9 cellular contexts compared by ENCODE assay signal in genomic region chr1:205429742-205430464, GRCh38. TPM values are rescaled to one million over a fixed set of nuclear protein-coding genes. Genes with fewer than 3 reads are reported as not detected.
DNase-seq lines count a peak whose midpoint lies in the region; ATAC-seq and TF ChIP-seq lines count a peak whose summit lies in the region.
"Had no signal": no experiment of that assay in that cellular context is flagged by ENCODE, and none has a peak within 500 bp of the region (broad histone marks: within the 10 kb centered on the region; RNA-seq: fewer than 3 reads in every experiment).

No MANE protein-coding gene starts in this region.

- no peak for TF ChIP-seq POLR2A in testis (IDR thresholded peaks at IDR 0.05)

- peak overlapping the region in 1 of 3 experiments; percentile 47 for H3K4me3 ChIP-seq in mammary epithelial cell (replicated peaks in 1 of 3; ENCODE audit: insufficient read depth in 1 of 3, low read depth in 2 of 3, low read length in 3 of 3)
- peak overlapping the region; percentile 29 to 52 for H3K4me3 ChIP-seq in testis

- ATAC-seq in HG02981 (IDR thresholded peaks at IDR 0.05; ENCODE audit: unreplicated experiment) (no peak), HG02763 (IDR thresholded peaks at IDR 0.05; ENCODE audit: unreplicated experiment) (no peak)

- H4K20me1 ChIP-seq in mammary epithelial cell (ENCODE audit: insufficient read depth, low read length): no peaks in the 10 kb centered on the region

- BruUV-seq in mammary epithelial cell (replicated peaks; lab: Mats Ljungman, UMichigan): no TSS peak

- intact Hi-C loops in mammary epithelial cell (cut with micrococcal nuclease): loop anchor here (2.0 kb wide), 1 partner anchor 95 kb away; no protein-coding TSS in a partner anchor
- intact Hi-C loops in testis (cut with DNase I; ENCODE audit: low total_unique reads): loop anchor here (10.0 kb wide), 1 partner anchor 75 kb away; the partner anchor contains the start of gene KLHDC8A

- no peak overlapping the region for H3K9ac ChIP-seq in mammary epithelial cell (ENCODE audit: insufficient read depth, low read length)

- dilution Hi-C loops in mammary epithelial cell (cut with HindIII; ENCODE audit: low sequenced_read_pairs): loop anchor here (5.0 kb wide), 2 partner anchors 32 to 92 kb away; no protein-coding TSS in a partner anchor

- no peaks in the 10 kb centered on the region for H3K79me2 ChIP-seq in mammary epithelial cell (ENCODE audit: insufficient read depth, low read length)

- H3K9me3 Mint-ChIP-seq in activated naive CD4-positive, alpha-beta T cell treated with anti-CD3 and anti-CD28 coated beads, Interleukin-2, amount 50 U/mL, for 24 hours: no peaks in the 10 kb centered on the region

- H3K4me1 ChIP-seq in mammary epithelial cell (ENCODE audit: insufficient read depth, low read length) (peaks cover 8% of the 10 kb centered on the region), testis (peaks cover 4% of the 10 kb centered on the region)

- TF ChIP-seq CTCF in mammary epithelial cell (conservative IDR thresholded peaks at IDR 0.05 in 1 of 2, IDR thresholded peaks at IDR 0.05 in 1 of 2; ENCODE audit: extremely low read depth in 1 of 2, insufficient read depth in 1 of 2, low read depth in 1 of 2, low read length in 2 of 2) (no peak), testis (IDR thresholded peaks at IDR 0.05) (no peak)

- in situ Hi-C loops in mammary epithelial cell (cut with MboI; ENCODE audit: low sequenced_read_pairs in 2 of 2): loop anchor here (10.0 kb wide), 1 partner anchor 55 kb away; no protein-coding TSS in a partner anchor

- peak overlapping the region; percentile 83 for H3K4me3 Mint-ChIP-seq in activated naive CD4-positive, alpha-beta T cell treated with anti-CD3 and anti-CD28 coated beads, Interleukin-2, amount 50 U/mL, for 24 hours

- no peaks in the 10 kb centered on the region for H3K36me3 Mint-ChIP-seq in activated naive CD4-positive, alpha-beta T cell treated with anti-CD3 and anti-CD28 coated beads, Interleukin-2, amount 50 U/mL, for 24 hours

- no peak overlapping the region for H3K27ac ChIP-seq in mammary epithelial cell (ENCODE audit: insufficient read depth, low read depth, low read length)
- no peak overlapping the region for H3K27ac ChIP-seq in testis

- WGBS in mammary epithelial cell (ENCODE audit: low coverage, missing lambda C conversion rate): 88% methylated on average over 18 of the region's 19 CpGs
- 65 to 71% methylated on average over 14 to 19 of the region's 19 CpGs for WGBS in testis, 2 donors

- peaks cover 6% of the 10 kb centered on the region for H3K27me3 Mint-ChIP-seq in activated naive CD4-positive, alpha-beta T cell treated with anti-CD3 and anti-CD28 coated beads, Interleukin-2, amount 50 U/mL, for 24 hours

- peak overlapping the region; percentile 85 for H2AFZ ChIP-seq in mammary epithelial cell (ENCODE audit: low read depth, low read length)

- peak overlapping the region; percentile 10 for H3K27ac Mint-ChIP-seq in activated naive CD4-positive, alpha-beta T cell treated with anti-CD3 and anti-CD28 coated beads, Interleukin-2, amount 50 U/mL, for 24 hours

- H3K36me3 ChIP-seq in mammary epithelial cell (ENCODE audit: insufficient read depth, low read length) (no peaks in the 10 kb centered on the region), testis (ENCODE audit: low read depth, missing control alignments) (no peaks in the 10 kb centered on the region)

- H3K9me3 ChIP-seq in mammary epithelial cell (replicated peaks; ENCODE audit: insufficient read depth, low read length) (no peaks in the 10 kb centered on the region), testis (no peaks in the 10 kb centered on the region)

- CTCF ChIA-PET in mammary epithelial cell (lab: Charles Lee; ENCODE audit: low non-redundant PET): interaction anchor here (1.1 to 1.4 kb wide), 2 partner anchors 52 to 76 kb away, joined by 4 to 5 read pairs; no protein-coding TSS in a partner anchor

- peaks cover 16% of the 10 kb centered on the region for H3K4me1 Mint-ChIP-seq in activated naive CD4-positive, alpha-beta T cell treated with anti-CD3 and anti-CD28 coated beads, Interleukin-2, amount 50 U/mL, for 24 hours

- no peak for DNase-seq in activated naive CD4-positive, alpha-beta T cell treated with Interleukin-2 at 50 U/mL for 16 hours
- DNase-seq in mammary epithelial cell: no peak
- peak; percentile 85 for DNase-seq in mesenteric fat pad (ENCODE audit: low spot score)
- DNase-seq in testis: no peak
- DNase-seq in HPDE6-E6E7 (ENCODE audit: extremely low spot score): no peak
- DNase-seq: NCI-H1417 treated with DMSO at 0.1 percent for 48 hours had no signal

- H3K27me3 ChIP-seq in mammary epithelial cell (ENCODE audit: insufficient read depth, low read length) (peaks cover 3% of the 10 kb centered on the region), testis (no peaks in the 10 kb centered on the region)

- peak overlapping the region; percentile 90 for H3K4me2 ChIP-seq in mammary epithelial cell (ENCODE audit: insufficient read depth, low read depth, low read length)

RNA-seq across cellular contexts. Expression of gene LEMD1, which starts 8.0 kb away (rescaled TPM):
- total RNA-seq in mammary epithelial cell: 1 to 10 TPM; 3.2 to 5.2 TPM
- polyA plus RNA-seq in mammary epithelial cell: 4.6 TPM
- 2.8 TPM for polyA minus RNA-seq in mammary epithelial cell
- not detected for total RNA-seq in mesenteric fat pad
- 10 to 100 TPM; 35.2 to 71.1 TPM for total RNA-seq in testis
- polyA plus RNA-seq in testis (ENCODE audit: insufficient read depth, low read depth, low replicate concordance): 83.2 TPM

RNA-seq across cellular contexts. Expression of gene BLACAT1, which starts 25.9 kb away (rescaled TPM):
- total RNA-seq in mammary epithelial cell (1 to 10 TPM; 1.6 to 2.5 TPM), mesenteric fat pad (not detected), testis (10 to 100 TPM; 14.4 to 15.5 TPM)
- polyA plus RNA-seq in mammary epithelial cell (1.8 TPM), testis (ENCODE audit: insufficient read depth, low read depth, low replicate concordance) (5.9 TPM)
- polyA minus RNA-seq in mammary epithelial cell: 4.4 TPM

Comparison
In these comparisons a context has a peak if more than half of its experiments do, and no peak if none do; other contexts are left out.
1. RNA of gene LEMD1, which starts 8.0 kb away (total RNA-seq): 35.2 to 71.1 TPM in testis; 3.2 to 5.2 TPM in mammary epithelial cell and not detected in mesenteric fat pad (single experiment); every median in the first group is over 4 times any median in the second.
2. RNA of gene BLACAT1, which starts 25.9 kb away (total RNA-seq): 14.4 to 15.5 TPM in testis; 1.6 to 2.5 TPM in mammary epithelial cell and not detected in mesenteric fat pad (single experiment); every median in the first group is over 4 times any median in the second.